In the genomic region with DNA sequence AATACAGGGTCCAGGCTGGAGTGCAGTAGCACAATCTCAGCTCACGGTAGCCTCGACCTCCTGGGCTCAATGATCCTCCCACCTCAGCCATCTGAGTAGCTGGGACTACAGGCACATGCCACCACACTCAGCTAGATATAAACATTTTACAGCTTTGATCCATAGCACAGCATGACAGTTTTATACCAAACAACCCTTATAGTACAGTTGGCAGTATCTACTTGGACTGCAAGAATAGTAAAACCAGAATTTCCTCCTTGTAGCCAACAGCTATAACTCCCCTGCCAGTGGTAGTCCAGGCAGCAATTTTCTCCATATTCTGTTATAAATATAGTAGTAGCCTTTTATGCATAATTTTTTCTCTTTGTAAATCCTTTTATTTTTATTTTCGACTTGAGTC, we compare ENCODE assay signal across 8 cellular contexts.
"Had no signal": no experiment of that assay in that cellular context is flagged by ENCODE, and none has a peak within 500 bp of the region (broad histone marks: within the 10 kb centered on the region; RNA-seq: fewer than 3 reads in every experiment).

No MANE protein-coding gene starts in this region.

- ATAC-seq: GM23338, K562 had no signal

- FAIRE-seq: H1, H54, K562 had no signal

- H3K27ac ChIP-seq: HL-60 had no signal

- DNase-seq: H9, HCEC 1CT, IMR-90 had no signal

- H3K4me3 ChIP-seq: GM23338, K562 had no signal
